ENCODE assay signal across 1 cellular context in the genomic region with DNA sequence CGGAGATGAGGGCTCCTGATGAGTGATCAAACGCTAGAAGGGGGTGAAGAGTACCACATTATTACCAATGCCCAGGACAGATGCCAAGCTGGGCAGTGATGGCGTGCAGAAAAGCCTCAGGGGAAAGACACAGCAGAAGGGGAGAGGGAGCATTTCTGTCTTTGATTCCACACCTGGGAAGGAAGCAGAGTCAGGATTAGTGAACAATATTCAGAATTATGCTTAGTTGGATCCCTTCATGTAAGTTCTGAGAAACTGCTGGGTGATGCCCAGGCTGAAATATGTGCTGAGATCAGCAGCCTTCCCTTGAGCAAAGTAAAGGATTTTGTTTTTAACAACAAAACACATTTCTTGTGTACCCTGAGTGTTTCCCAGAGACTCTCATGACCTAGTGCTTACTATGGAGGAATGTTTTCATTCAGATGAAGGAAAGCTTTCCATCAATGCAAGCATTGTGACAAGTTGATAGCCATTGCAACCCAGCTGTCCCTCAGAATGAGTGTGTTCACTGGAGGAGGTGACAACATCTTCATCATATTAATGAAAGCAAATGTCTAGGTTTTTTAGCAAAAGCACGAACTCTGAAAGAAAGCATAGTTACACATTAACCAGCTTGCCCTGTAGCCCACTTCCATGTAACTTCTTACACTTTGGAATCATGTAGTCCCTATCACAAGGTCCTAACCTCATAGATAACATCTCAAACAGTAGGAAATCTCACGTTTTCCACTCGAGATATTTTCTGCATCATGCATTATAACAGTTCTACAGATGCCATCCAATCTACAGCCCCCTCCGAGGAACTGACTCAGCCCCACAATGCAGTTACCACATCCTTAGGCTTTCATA.
A peak's percentile ranks its signal among the peaks of the same experiment; 100 is the strongest.
TF ChIP-seq lines count a peak whose summit lies in the region.

No MANE protein-coding gene starts in this region.

TF ChIP-seq in A549, 52 proteins besides CTCF, POLR2A, EP300 and RAD21 (continued from another document):
- TF ChIP-seq EHMT2 (IDR thresholded peaks at IDR 0.05; ENCODE audit: low read depth): no peak
- TF ChIP-seq, protein P1, sequence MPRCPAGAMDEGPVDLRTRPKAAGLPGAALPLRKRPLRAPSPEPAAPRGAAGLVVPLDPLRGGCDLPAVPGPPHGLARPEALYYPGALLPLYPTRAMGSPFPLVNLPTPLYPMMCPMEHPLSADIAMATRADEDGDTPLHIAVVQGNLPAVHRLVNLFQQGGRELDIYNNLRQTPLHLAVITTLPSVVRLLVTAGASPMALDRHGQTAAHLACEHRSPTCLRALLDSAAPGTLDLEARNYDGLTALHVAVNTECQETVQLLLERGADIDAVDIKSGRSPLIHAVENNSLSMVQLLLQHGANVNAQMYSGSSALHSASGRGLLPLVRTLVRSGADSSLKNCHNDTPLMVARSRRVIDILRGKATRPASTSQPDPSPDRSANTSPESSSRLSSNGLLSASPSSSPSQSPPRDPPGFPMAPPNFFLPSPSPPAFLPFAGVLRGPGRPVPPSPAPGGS (IDR thresholded peaks at IDR 0.05): no peak
- TF ChIP-seq, protein P2, sequence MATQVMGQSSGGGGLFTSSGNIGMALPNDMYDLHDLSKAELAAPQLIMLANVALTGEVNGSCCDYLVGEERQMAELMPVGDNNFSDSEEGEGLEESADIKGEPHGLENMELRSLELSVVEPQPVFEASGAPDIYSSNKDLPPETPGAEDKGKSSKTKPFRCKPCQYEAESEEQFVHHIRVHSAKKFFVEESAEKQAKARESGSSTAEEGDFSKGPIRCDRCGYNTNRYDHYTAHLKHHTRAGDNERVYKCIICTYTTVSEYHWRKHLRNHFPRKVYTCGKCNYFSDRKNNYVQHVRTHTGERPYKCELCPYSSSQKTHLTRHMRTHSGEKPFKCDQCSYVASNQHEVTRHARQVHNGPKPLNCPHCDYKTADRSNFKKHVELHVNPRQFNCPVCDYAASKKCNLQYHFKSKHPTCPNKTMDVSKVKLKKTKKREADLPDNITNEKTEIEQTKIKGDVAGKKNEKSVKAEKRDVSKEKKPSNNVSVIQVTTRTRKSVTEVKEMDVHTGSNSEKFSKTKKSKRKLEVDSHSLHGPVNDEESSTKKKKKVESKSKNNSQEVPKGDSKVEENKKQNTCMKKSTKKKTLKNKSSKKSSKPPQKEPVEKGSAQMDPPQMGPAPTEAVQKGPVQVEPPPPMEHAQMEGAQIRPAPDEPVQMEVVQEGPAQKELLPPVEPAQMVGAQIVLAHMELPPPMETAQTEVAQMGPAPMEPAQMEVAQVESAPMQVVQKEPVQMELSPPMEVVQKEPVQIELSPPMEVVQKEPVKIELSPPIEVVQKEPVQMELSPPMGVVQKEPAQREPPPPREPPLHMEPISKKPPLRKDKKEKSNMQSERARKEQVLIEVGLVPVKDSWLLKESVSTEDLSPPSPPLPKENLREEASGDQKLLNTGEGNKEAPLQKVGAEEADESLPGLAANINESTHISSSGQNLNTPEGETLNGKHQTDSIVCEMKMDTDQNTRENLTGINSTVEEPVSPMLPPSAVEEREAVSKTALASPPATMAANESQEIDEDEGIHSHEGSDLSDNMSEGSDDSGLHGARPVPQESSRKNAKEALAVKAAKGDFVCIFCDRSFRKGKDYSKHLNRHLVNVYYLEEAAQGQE (IDR thresholded peaks at IDR 0.05): no peak
- no peak for TF ChIP-seq RARB (CRISPR knock-in tag; IDR thresholded peaks at IDR 0.05)
- no peak for TF ChIP-seq JUNB (IDR thresholded peaks at IDR 0.05)
- TF ChIP-seq CEBPB (IDR thresholded peaks at IDR 0.05): no peak
- peak; percentile 92 for TF ChIP-seq MAFK (IDR thresholded peaks at IDR 0.05; ENCODE audit: partially characterized antibody)
